In genomic region chr10:1726861-1727260, GRCh38 we compare ENCODE assay signal across 1 cellular context.
TF ChIP-seq lines count a peak whose summit lies in the region.

No MANE protein-coding gene starts in this region.

TF ChIP-seq in H1, 55 proteins besides CTCF, POLR2A, EP300 and RAD21 (continued from another document):
- TF ChIP-seq RBBP5 (IDR thresholded peaks at IDR 0.05; ENCODE audit: borderline replicate concordance, low read depth, low read length), result no peak
- no peak for TF ChIP-seq RXRA (IDR thresholded peaks at IDR 0.05; ENCODE audit: insufficient read depth, low read depth, low read length)
- no peak for TF ChIP-seq JUN (IDR thresholded peaks at IDR 0.05; ENCODE audit: low read depth, low read length)
- no peak for TF ChIP-seq SIRT6 (IDR thresholded peaks at IDR 0.05; ENCODE audit: low read length)
- no peak for TF ChIP-seq CBX8 (IDR thresholded peaks at IDR 0.05; ENCODE audit: borderline replicate concordance, low read depth, low read length)
TF ChIP-seq in H1: peak in this region for 0.
